In the genomic region with DNA sequence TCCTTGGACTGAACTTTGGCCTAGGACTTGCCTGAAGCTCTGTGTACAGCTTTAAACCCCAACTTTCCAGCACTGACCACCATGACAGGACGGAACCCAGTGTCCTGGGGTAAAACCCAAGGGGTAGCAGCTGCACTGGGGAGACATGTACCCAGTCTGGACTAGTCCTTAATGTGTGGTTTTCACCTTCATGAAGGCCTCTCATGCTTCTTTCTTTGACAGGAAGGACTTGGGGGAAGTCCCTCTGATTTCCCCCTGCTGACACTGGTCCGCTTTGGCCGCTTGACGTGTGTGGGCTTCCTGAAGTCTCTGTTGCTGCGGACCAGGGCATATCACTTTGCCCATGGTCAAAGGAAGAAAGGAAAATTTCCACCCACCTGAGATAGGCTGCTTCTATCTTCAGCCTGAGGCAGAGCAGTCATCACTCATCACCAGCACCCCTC, we compare ENCODE assay signal across 11 cellular contexts.
A peak's percentile ranks its signal among the peaks of the same experiment; 100 is the strongest.
DNase-seq lines count a peak whose midpoint lies in the region; ATAC-seq and TF ChIP-seq lines count a peak whose summit lies in the region.
"Had no signal": no experiment of that assay in that cellular context is flagged by ENCODE, and none has a peak within 500 bp of the region (broad histone marks: within the 10 kb centered on the region; RNA-seq: fewer than 3 reads in every experiment).

No MANE protein-coding gene starts in this region.

- intact Hi-C loops in spleen (cut with DNase I; ENCODE audit: low total_unique reads): no loop called here

- no peak for DNase-seq in activated CD4-positive, alpha-beta T cell treated with anti-CD3 and anti-CD28 coated beads, Interleukin-2, amount 10 ng/mL, durations not matched to agents 7 days and 5 days
- no peak for DNase-seq in activated CD4-positive, alpha-beta T cell treated with anti-CD3 and anti-CD28 coated beads for 1 hour
- DNase-seq in spleen: peak; percentile 83
- DNase-seq in NCI-H748 treated with DMSO at 0.1 percent for 48 hours (lab: John Stamatoyannopoulos, UW): no peak
- no peak for DNase-seq in T1000 (lab: John Stamatoyannopoulos, UW)
- DNase-seq in NCI-H187 (lab: John Stamatoyannopoulos, UW): no peak
- DNase-seq: 8988T, caudate nucleus had no signal

- CTCF ChIA-PET in activated CD4-positive, alpha-beta T cell treated with anti-CD3 and anti-CD28 coated beads, Interleukin-2, amount 10 ng/mL, durations not matched to agents 7 days and 5 days (lab: Charles Lee): no interaction called here

- no peaks in the 10 kb centered on the region for H3K27me3 ChIP-seq in spleen (replicated peaks in 1 of 7)

- no peaks in the 10 kb centered on the region for H3K9me3 Mint-ChIP-seq in activated CD4-positive, alpha-beta T cell treated with anti-CD3 and anti-CD28 coated beads, Interleukin-2, amount 10 ng/mL, durations not matched to agents 7 days and 5 days
- H3K9me3 Mint-ChIP-seq: WTC11 had no signal

- ATAC-seq in HG02571 (IDR thresholded peaks at IDR 0.05; ENCODE audit: unreplicated experiment): peak; percentile 46
- ATAC-seq in HG03575 (IDR thresholded peaks at IDR 0.05; ENCODE audit: extremely low read depth, insufficient number of reproducible peaks, low FRiP score, unreplicated experiment): peak; percentile 31
- ATAC-seq: WTC11 had no signal

- H3K36me3 Mint-ChIP-seq in activated CD4-positive, alpha-beta T cell treated with anti-CD3 and anti-CD28 coated beads, Interleukin-2, amount 10 ng/mL, durations not matched to agents 7 days and 5 days (ENCODE audit: low read depth): peaks cover 3% of the 10 kb centered on the region
- H3K36me3 Mint-ChIP-seq: WTC11 had no signal

- H3K27ac ChIP-seq in spleen: peak overlapping the region; percentile 13 to 88 (median 56)

- TF ChIP-seq POLR2A in spleen (IDR thresholded peaks at IDR 0.05): no peak

- TF ChIP-seq CTCF in spleen (IDR thresholded peaks at IDR 0.05 in 8 of 11, conservative IDR thresholded peaks at IDR 0.05 in 3 of 11): no peak

- POLR2A ChIA-PET in activated CD4-positive, alpha-beta T cell treated with anti-CD3 and anti-CD28 coated beads, Interleukin-2, amount 10 ng/mL, durations not matched to agents 7 days and 5 days (lab: Charles Lee): no interaction called here

- 25 to 33% (median 32%) methylated on average over 5 of the region's 5 CpGs; no CpG with 5 or more reads in 1 of the 5 donors for WGBS in spleen, 5 donors

- peak overlapping the region; percentile 68 for H3K27ac Mint-ChIP-seq in activated CD4-positive, alpha-beta T cell treated with anti-CD3 and anti-CD28 coated beads, Interleukin-2, amount 10 ng/mL, durations not matched to agents 7 days and 5 days
- H3K27ac Mint-ChIP-seq: WTC11 had no signal

- H3K27me3 Mint-ChIP-seq in activated CD4-positive, alpha-beta T cell treated with anti-CD3 and anti-CD28 coated beads, Interleukin-2, amount 10 ng/mL, durations not matched to agents 7 days and 5 days: no peaks in the 10 kb centered on the region

- peaks cover 43 to 99% (median 84%) of the 10 kb centered on the region in 6 donors for H3K4me1 ChIP-seq in spleen

- H3K4me1 Mint-ChIP-seq in activated CD4-positive, alpha-beta T cell treated with anti-CD3 and anti-CD28 coated beads, Interleukin-2, amount 10 ng/mL, durations not matched to agents 7 days and 5 days: peaks cover 34% of the 10 kb centered on the region

- no peak overlapping the region for H3K4me3 Mint-ChIP-seq in activated CD4-positive, alpha-beta T cell treated with anti-CD3 and anti-CD28 coated beads, Interleukin-2, amount 10 ng/mL, durations not matched to agents 7 days and 5 days
- H3K4me3 Mint-ChIP-seq: WTC11 had no signal

- peaks cover 0 to 5% (median 0%) of the 10 kb centered on the region in 6 donors for H3K36me3 ChIP-seq in spleen

- H3K9me3 ChIP-seq in spleen: no peaks in the 10 kb centered on the region

- peak overlapping the region in 1 of 8 donors; percentile 20 for H3K4me3 ChIP-seq in spleen
